ENCODE assay signal across 9 cellular contexts in the genomic region with DNA sequence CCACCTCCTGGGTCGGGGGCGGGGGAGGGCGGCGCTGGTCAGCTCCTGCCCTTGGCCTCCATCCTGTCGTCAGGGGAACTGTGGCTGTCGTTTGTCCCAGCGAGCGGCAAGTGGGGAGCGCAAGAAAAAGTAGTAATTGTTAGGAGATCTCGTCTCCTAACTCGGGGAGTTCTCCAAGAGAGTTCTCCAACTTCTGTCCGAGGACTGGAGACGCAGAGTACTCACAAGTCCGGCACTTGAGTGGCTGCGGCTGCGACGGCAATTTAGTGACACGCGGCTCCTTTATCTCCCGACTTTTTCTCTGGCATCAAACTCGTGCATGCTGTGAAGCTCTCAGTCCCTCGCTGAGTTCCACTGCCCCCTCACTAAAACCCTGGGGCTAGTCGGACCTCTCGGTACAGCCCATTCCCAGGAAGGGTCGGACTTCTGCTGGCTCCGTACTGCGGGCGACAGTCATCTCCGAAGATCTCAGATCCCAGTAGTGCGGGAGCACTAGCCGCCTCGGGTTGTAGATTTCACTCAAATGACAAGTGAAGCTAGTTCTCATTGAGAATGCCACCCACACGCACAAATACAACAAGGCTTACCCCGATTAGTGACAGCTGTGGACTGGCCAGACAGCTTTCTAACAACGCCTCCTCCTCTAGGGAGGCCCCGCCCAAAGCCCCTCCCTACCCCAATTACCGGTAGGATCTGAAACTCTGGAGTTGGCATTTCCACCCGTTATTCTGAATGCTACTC. TPM values are rescaled to one million over a fixed set of nuclear protein-coding genes. Genes with fewer than 3 reads are reported as not detected.
DNase-seq lines count a peak whose midpoint lies in the region; ATAC-seq and TF ChIP-seq lines count a peak whose summit lies in the region.
"Had no signal": no experiment of that assay in that cellular context is flagged by ENCODE, and none has a peak within 500 bp of the region (broad histone marks: within the 10 kb centered on the region; RNA-seq: fewer than 3 reads in every experiment).

A gene (minus strand): TSS at position 611 of the 741 bp plus-strand sequence. CDS start 743 bp downstream, outside the sequence.

- BruUV-seq in A673 (replicated peaks; lab: Mats Ljungman, UMichigan) = no TSS peak

- H3K27ac ChIP-seq in A673 (ENCODE audit: low read depth, low read length, poor library complexity, severe bottlenecking) = no peak within 1 kb of the TSS
- no peak within 1 kb of the TSS for H3K27ac ChIP-seq in neural cell (ENCODE audit: low read length)

- no peaks in the 10 kb centered on the region for H3K79me2 ChIP-seq in neural cell (replicated peaks; ENCODE audit: insufficient read depth, low read length)

- H3F3A ChIP-seq in neural cell (ENCODE audit: insufficient read depth, low read length, poor library complexity, severe bottlenecking) = no peaks in the 10 kb centered on the region

- H3K4me2 ChIP-seq in neural cell (ENCODE audit: low read length) = no peak within 1 kb of the TSS

- H3K36me3 ChIP-seq in A673 (ENCODE audit: insufficient read depth, low read length, poor library complexity, severe bottlenecking) (no peaks in the 10 kb centered on the region), neural cell (ENCODE audit: insufficient read depth, low read length) (no peaks in the 10 kb centered on the region)

- TF ChIP-seq CTCF in A673 (conservative IDR thresholded peaks at IDR 0.05; ENCODE audit: low read depth, low read length) (no peak), fibroblast of pulmonary artery (IDR thresholded peaks at IDR 0.05; ENCODE audit: low read length, missing control alignments) (no peak), neural cell (IDR thresholded peaks at IDR 0.05; ENCODE audit: poor library complexity, severe bottlenecking) (no peak)

- CTCF ChIA-PET in A673 (lab: Charles Lee) = no interaction called here

- no peak for ATAC-seq in HG02759 (IDR thresholded peaks at IDR 0.05; ENCODE audit: unreplicated experiment)
- ATAC-seq in GM18511 (IDR thresholded peaks at IDR 0.05; ENCODE audit: unreplicated experiment) = no peak
- ATAC-seq in GM19023 (IDR thresholded peaks at IDR 0.05; ENCODE audit: unreplicated experiment) = no peak

- POLR2A ChIA-PET in A673 (lab: Charles Lee; ENCODE audit: low non-redundant PET) = interaction anchor here (0.6 kb wide), 1 partner anchor 445 kb away, joined by 4 read pairs; no protein-coding TSS in a partner anchor

- TF ChIP-seq EP300 in neural cell (conservative IDR thresholded peaks at IDR 0.05; ENCODE audit: poor library complexity, severe bottlenecking) = no peak

- TF ChIP-seq RAD21 in neural cell (conservative IDR thresholded peaks at IDR 0.05) = no peak

- no peak within 1 kb of the TSS for H3K9ac ChIP-seq in neural cell (ENCODE audit: low read length)

- H2AFZ ChIP-seq in neural cell (ENCODE audit: low read depth, low read length) = no peak within 1 kb of the TSS

- intact Hi-C loops in A673 (cut with micrococcal nuclease; ENCODE audit: unreplicated experiment) = no loop called here

- H3K27me3 ChIP-seq in A673 (replicated peaks; ENCODE audit: insufficient read depth, low read depth, low read length, poor library complexity) = peaks cover 73% of the 10 kb centered on the region
- peaks cover 92% of the 10 kb centered on the region for H3K27me3 ChIP-seq in neural cell (ENCODE audit: insufficient read depth, low read depth, low read length)

- H3K4me3 ChIP-seq in A673 (ENCODE audit: low read depth, low read length, poor library complexity, severe bottlenecking) = peak within 1 kb of the TSS; percentile 24
- H3K4me3 ChIP-seq in fibroblast of pulmonary artery (replicated peaks; ENCODE audit: low read depth, low read length) = peak within 1 kb of the TSS; percentile 2
- H3K4me3 ChIP-seq in neural cell (ENCODE audit: low read length) = peak within 1 kb of the TSS; percentile 68

- DNase-seq in A673 (ENCODE audit: low spot score) = peak; percentile 76
- peak; percentile 15 for DNase-seq in NCI-H128 (lab: John Stamatoyannopoulos, UW; ENCODE audit: unreplicated experiment)
- DNase-seq in fibroblast of pulmonary artery (ENCODE audit: low read depth) = no peak
- DNase-seq in NOMO-1 (lab: John Stamatoyannopoulos, UW; ENCODE audit: unreplicated experiment in 2 of 2) = no peak

- peaks cover 18% of the 10 kb centered on the region for H3K4me1 ChIP-seq in A673 (ENCODE audit: insufficient read depth, low read length, poor library complexity, severe bottlenecking)

- no peaks in the 10 kb centered on the region for H4K20me1 ChIP-seq in neural cell (ENCODE audit: insufficient read depth)

- no peaks in the 10 kb centered on the region for H3K9me2 ChIP-seq in neural cell (ENCODE audit: insufficient read depth, low read length)

- H3K9me3 ChIP-seq in A673 (ENCODE audit: low read depth, low read length, poor library complexity, severe bottlenecking) (no peaks in the 10 kb centered on the region), neural cell (ENCODE audit: low read length) (no peaks in the 10 kb centered on the region)

TF ChIP-seq in neural cell, 6 proteins besides CTCF, POLR2A, EP300 and RAD21:
- peak; percentile 82 for TF ChIP-seq EZH2 (IDR thresholded peaks at IDR 0.05; ENCODE audit: borderline replicate concordance, insufficient read depth, low read length, poor library complexity, severe bottlenecking)
- TF ChIP-seq, protein P1, sequence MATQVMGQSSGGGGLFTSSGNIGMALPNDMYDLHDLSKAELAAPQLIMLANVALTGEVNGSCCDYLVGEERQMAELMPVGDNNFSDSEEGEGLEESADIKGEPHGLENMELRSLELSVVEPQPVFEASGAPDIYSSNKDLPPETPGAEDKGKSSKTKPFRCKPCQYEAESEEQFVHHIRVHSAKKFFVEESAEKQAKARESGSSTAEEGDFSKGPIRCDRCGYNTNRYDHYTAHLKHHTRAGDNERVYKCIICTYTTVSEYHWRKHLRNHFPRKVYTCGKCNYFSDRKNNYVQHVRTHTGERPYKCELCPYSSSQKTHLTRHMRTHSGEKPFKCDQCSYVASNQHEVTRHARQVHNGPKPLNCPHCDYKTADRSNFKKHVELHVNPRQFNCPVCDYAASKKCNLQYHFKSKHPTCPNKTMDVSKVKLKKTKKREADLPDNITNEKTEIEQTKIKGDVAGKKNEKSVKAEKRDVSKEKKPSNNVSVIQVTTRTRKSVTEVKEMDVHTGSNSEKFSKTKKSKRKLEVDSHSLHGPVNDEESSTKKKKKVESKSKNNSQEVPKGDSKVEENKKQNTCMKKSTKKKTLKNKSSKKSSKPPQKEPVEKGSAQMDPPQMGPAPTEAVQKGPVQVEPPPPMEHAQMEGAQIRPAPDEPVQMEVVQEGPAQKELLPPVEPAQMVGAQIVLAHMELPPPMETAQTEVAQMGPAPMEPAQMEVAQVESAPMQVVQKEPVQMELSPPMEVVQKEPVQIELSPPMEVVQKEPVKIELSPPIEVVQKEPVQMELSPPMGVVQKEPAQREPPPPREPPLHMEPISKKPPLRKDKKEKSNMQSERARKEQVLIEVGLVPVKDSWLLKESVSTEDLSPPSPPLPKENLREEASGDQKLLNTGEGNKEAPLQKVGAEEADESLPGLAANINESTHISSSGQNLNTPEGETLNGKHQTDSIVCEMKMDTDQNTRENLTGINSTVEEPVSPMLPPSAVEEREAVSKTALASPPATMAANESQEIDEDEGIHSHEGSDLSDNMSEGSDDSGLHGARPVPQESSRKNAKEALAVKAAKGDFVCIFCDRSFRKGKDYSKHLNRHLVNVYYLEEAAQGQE (IDR thresholded peaks at IDR 0.05; ENCODE audit: borderline replicate concordance) = no peak

RNA-seq across cellular contexts. Expression of the gene that starts here (rescaled TPM):
- 0.15 and 0.24 TPM in 2 replicates for total RNA-seq in A673 (2021)
- polyA plus RNA-seq in neural cell = not detected in 2 replicates
- under 0.01 and 0.12 TPM in 2 replicates for polyA minus RNA-seq in neural cell
- total RNA-seq: CD4-positive, alpha-beta memory T cell had no signal
- polyA plus RNA-seq: CD4-positive, alpha-beta memory T cell had no signal

Comparison
In these comparisons a context has a peak if more than half of its experiments do, and no peak if none do; other contexts are left out.
1. Peak in DNase-seq and H3K4me3 ChIP-seq in A673; RNA of the gene not detected or under 1 TPM.
2. H3K4me3 ChIP-seq: peak in every context shown above with its lines; median percentile 68 in neural cell; 24 in A673; 2 in fibroblast of pulmonary artery.